In the genomic region with DNA sequence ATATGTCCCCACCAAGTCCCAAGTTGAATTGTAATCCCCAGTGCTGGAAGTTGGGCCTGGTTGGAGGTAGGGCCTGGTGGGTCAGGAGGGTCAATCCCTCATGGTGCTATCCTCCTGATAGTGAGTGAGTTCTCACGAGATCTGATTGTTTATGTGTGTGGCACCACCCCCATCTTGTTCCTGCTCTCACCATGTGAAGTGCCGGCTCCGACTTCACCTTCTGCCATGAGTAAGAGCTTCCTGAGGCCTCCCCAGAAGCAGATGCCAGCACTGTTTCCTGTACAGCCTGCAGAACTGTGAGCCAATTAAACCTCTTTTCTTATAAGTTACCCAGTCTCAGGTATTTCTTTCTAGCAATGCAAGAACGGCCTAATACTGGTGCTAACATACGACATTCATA, we compare ENCODE assay signal across 30 cellular contexts.
"Had no signal": no experiment of that assay in that cellular context is flagged by ENCODE, and none has a peak within 500 bp of the region (broad histone marks: within the 10 kb centered on the region; RNA-seq: fewer than 3 reads in every experiment).

No MANE protein-coding gene starts in this region.

- H3K27ac ChIP-seq: body of pancreas, cardiac muscle cell, coronary artery, esophagus muscularis mucosa, neutrophil, ovary, prostate gland, sigmoid colon, tibial artery, upper lobe of right lung had no signal

- FAIRE-seq: frontal cortex, small intestine had no signal

- DNase-seq: activated CD4-positive, alpha-beta T cell treated with anti-CD3 and anti-CD28 coated beads for 36 hours; activated CD4-positive, CD25-positive, alpha-beta regulatory T cell; activated CD8-positive, alpha-beta memory T cell treated with anti-CD3 and anti-CD28 coated beads, Interleukin-2, amount 10 ng/mL, durations not matched to agents 7 days and 5 days; activated CD8-positive, alpha-beta T cell treated with anti-CD3 and anti-CD28 coated beads, Interleukin-2, amount 10 ng/mL, durations not matched to agents 7 days and 5 days; activated naive CD4-positive, alpha-beta T cell treated with Interleukin-2 at 50 U/mL for 16 hours; activated T-cell treated with anti-CD3 and anti-CD28 coated beads for 4 hours; activated T-cell treated with anti-CD3 and anti-CD28 coated beads, Interleukin-2, amount 50 U/mL, for 72 hours; aorta; body of pancreas; cerebellar nuclear complex; islet precursor cell; left cardiac atrium; left ventricle myocardium superior; nephron progenitor cell; ovary; retina; sigmoid colon; small intestine; stimulated activated CD4-positive, alpha-beta T cell treated with anti-CD3 and anti-CD28 coated beads, Interleukin-4, amount 100 ng/mL, for 24 hours; stimulated activated CD8-positive, alpha-beta memory T cell treated with anti-CD3 and anti-CD28 coated beads, Interleukin-4, amount 100 ng/mL, for 48 hours; stimulated activated naive CD8-positive, alpha-beta T cell treated with anti-CD3 and anti-CD28 coated beads, Interleukin-15, amount 100 ng/mL, for 72 hours; substantia nigra; tibial artery; upper lobe of right lung had no signal
